ENCODE assay signal across 28 cellular contexts in the genomic region with DNA sequence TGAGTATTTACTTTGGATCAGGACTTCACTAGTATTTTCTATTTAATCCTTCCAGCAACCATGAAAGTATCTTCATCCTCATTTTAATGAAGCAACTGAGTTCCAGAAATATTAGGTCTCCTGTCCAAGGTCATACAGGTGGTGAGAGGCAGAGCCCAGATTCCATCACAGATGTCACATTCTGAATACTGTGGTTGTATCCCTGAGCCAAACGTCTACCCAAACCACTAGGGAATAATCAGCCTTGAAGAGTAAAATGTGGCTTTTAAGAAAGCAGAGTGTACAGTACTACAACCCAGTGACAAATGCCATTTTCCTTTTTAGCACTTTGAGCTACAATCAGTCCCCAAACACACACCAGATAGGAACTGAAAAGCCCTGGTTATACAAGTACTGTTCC.
"Had no signal": no experiment of that assay in that cellular context is flagged by ENCODE, and none has a peak within 500 bp of the region (broad histone marks: within the 10 kb centered on the region; RNA-seq: fewer than 3 reads in every experiment).

No MANE protein-coding gene starts in this region.

- H3K9me3 ChIP-seq: lower lobe of right lung, mucosa of descending colon, prostate gland, right atrium auricular region, suprapubic skin, transverse colon had no signal

- DNase-seq: central memory CD4-positive, alpha-beta T cell; dorsolateral prefrontal cortex; effector CD8-positive, alpha-beta T cell; endodermal cell; foreskin melanocyte; glutamatergic neuron; heart right ventricle; hippocampal formation; islet precursor cell; kidney glomerular epithelial cell; left colon; left ventricle myocardium superior; lower lobe of right lung; mucosa of descending colon; naive thymus-derived CD8-positive, alpha-beta T cell; nephron progenitor cell; nucleus accumbens; small intestine; stimulated activated CD4-positive, alpha-beta T cell treated with anti-CD3 and anti-CD28 coated beads, Interleukin-15, amount 100 ng/mL, for 24 hours; stimulated activated CD4-positive, alpha-beta T cell treated with anti-CD3 and anti-CD28 coated beads, Interleukin-2, amount 100 ng/mL, for 48 hours; stimulated activated naive B cell treated with anti-CD40 and anti-IgM and Interleukin-4, amounts not matched to agents 10 μg/mL and 1 μg/mL and 100 μg/mL, for 72 hours; transverse colon had no signal

- H3K27ac ChIP-seq: epithelial cell of prostate, heart right ventricle, lower lobe of right lung, prostate gland, right atrium auricular region, suprapubic skin, transverse colon had no signal

- H3K36me3 Mint-ChIP-seq: naive thymus-derived CD8-positive, alpha-beta T cell; stimulated activated naive B cell treated with anti-CD40 and anti-IgM and Interleukin-4, amounts not matched to agents 10 μg/mL and 1 μg/mL and 100 μg/mL, for 72 hours had no signal

- H3K4me3 Mint-ChIP-seq: endodermal cell; naive thymus-derived CD8-positive, alpha-beta T cell; nephron progenitor cell; stimulated activated naive B cell treated with anti-CD40 and anti-IgM and Interleukin-4, amounts not matched to agents 10 μg/mL and 1 μg/mL and 100 μg/mL, for 72 hours; stimulated activated naive CD8-positive, alpha-beta T cell treated with anti-CD3 and anti-CD28 coated beads, Interleukin-15, Interleukin-2, amounts not matched to agents 100 ng/mL and 50 ng/mL, for 24 hours had no signal

- H3K9me3 Mint-ChIP-seq: endodermal cell; naive thymus-derived CD8-positive, alpha-beta T cell; nephron progenitor cell; stimulated activated naive B cell treated with anti-CD40 and anti-IgM and Interleukin-4, amounts not matched to agents 10 μg/mL and 1 μg/mL and 100 μg/mL, for 72 hours; stimulated activated naive CD8-positive, alpha-beta T cell treated with anti-CD3 and anti-CD28 coated beads, Interleukin-15, Interleukin-2, amounts not matched to agents 100 ng/mL and 50 ng/mL, for 24 hours had no signal

- H3K27me3 ChIP-seq: right atrium auricular region, suprapubic skin, transverse colon had no signal

- H3K27ac Mint-ChIP-seq: endodermal cell; naive thymus-derived CD8-positive, alpha-beta T cell; nephron progenitor cell; stimulated activated naive B cell treated with anti-CD40 and anti-IgM and Interleukin-4, amounts not matched to agents 10 μg/mL and 1 μg/mL and 100 μg/mL, for 72 hours; stimulated activated naive CD8-positive, alpha-beta T cell treated with anti-CD3 and anti-CD28 coated beads, Interleukin-15, Interleukin-2, amounts not matched to agents 100 ng/mL and 50 ng/mL, for 24 hours had no signal

- H3K36me3 ChIP-seq: heart right ventricle, lower lobe of right lung, prostate gland, right atrium auricular region, suprapubic skin, transverse colon had no signal

- H3K4me1 ChIP-seq: heart right ventricle, lower lobe of right lung, prostate gland, right atrium auricular region, suprapubic skin, transverse colon had no signal

- H3K4me3 ChIP-seq: dorsolateral prefrontal cortex, heart right ventricle, lower lobe of right lung, mucosa of descending colon, prostate gland, right atrium auricular region, suprapubic skin, transverse colon had no signal

- ATAC-seq: esophagus mucosa; heart right ventricle; left colon; left ventricle myocardium superior; lower lobe of right lung; mucosa of descending colon; naive thymus-derived CD8-positive, alpha-beta T cell; stimulated activated naive B cell treated with anti-CD40 and anti-IgM and Interleukin-4, amounts not matched to agents 10 μg/mL and 1 μg/mL and 100 μg/mL, for 72 hours had no signal

- H3K4me1 Mint-ChIP-seq: naive thymus-derived CD8-positive, alpha-beta T cell; nephron progenitor cell; stimulated activated naive B cell treated with anti-CD40 and anti-IgM and Interleukin-4, amounts not matched to agents 10 μg/mL and 1 μg/mL and 100 μg/mL, for 72 hours had no signal
